ENCODE assay signal across 8 cellular contexts in genomic region chr6:85405175-85405852, GRCh38.
DNase-seq lines count a peak whose midpoint lies in the region; ATAC-seq lines count a peak whose summit lies in the region.

No MANE protein-coding gene starts in this region.

- H3K4me3 ChIP-seq in rectal smooth muscle tissue (ENCODE audit: low read length), result peak overlapping the region; percentile 16

- ATAC-seq in GM18909 (IDR thresholded peaks at IDR 0.05; ENCODE audit: poor library complexity, unreplicated experiment) (peak; percentile 85), HG03097 (IDR thresholded peaks at IDR 0.05; ENCODE audit: low FRiP score, unreplicated experiment) (peak; percentile 71), GM21526 (IDR thresholded peaks at IDR 0.05; ENCODE audit: low FRiP score, unreplicated experiment) (no peak)

- H3K4me1 ChIP-seq in rectal smooth muscle tissue (ENCODE audit: control insufficient read depth, insufficient read depth, low read length), result no peaks in the 10 kb centered on the region

- H3K27ac ChIP-seq in rectal smooth muscle tissue (ENCODE audit: low read depth, low read length), result no peak overlapping the region

- DNase-seq in astrocyte of the hippocampus (ENCODE audit: low read depth, low spot score) (peak; percentile 66), NOMO-1 (lab: John Stamatoyannopoulos, UW; ENCODE audit: unreplicated experiment in 2 of 2) (no peak), inferior parietal cortex (ENCODE audit: extremely low spot score) (no peak), NCI-H146 (lab: John Stamatoyannopoulos, UW) (no peak)

- H3K36me3 ChIP-seq in rectal smooth muscle tissue (ENCODE audit: control insufficient read depth, insufficient read depth, low read length), result no peaks in the 10 kb centered on the region

- no peak overlapping the region for H3K9ac ChIP-seq in rectal smooth muscle tissue (ENCODE audit: low read length)

- H3K27me3 ChIP-seq in rectal smooth muscle tissue (ENCODE audit: control insufficient read depth, insufficient read depth, low read length), result no peaks in the 10 kb centered on the region
